ENCODE assay signal across 23 cellular contexts in the genomic region with DNA sequence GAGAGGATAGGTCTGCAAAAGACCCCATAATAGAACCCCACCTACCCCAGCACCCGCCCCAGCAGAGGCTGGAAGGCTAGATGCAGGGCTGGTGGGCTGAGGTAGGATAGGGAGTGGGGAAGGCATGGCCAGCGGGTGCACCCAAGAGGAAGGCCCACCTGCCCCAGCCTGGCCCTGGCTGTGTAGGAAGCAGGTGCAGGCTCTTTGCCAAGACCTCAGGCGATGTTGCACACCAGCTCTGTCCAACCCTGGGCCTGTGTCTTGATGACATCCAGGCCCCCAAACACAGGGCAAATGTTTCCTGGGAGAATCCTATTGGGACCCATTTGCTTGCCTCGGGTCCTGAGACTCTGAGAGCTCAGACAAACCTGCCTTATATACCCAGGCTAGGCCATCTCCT. TPM values are rescaled to one million over a fixed set of nuclear protein-coding genes. Genes with fewer than 3 reads are reported as not detected.
"Had no signal": no experiment of that assay in that cellular context is flagged by ENCODE, and none has a peak within 500 bp of the region (broad histone marks: within the 10 kb centered on the region; RNA-seq: fewer than 3 reads in every experiment).

No MANE protein-coding gene starts in this region.

- H3K36me3 Mint-ChIP-seq: activated naive CD8-positive, alpha-beta T cell treated with anti-CD3 and anti-CD28 coated beads for 36 hours; immature natural killer cell; naive thymus-derived CD8-positive, alpha-beta T cell; stimulated activated naive B cell treated with anti-CD40 and anti-IgM and Interleukin-4, amounts not matched to agents 10 μg/mL and 1 μg/mL and 100 μg/mL, for 72 hours; WTC11 had no signal

- H3K4me2 ChIP-seq: smooth muscle cell had no signal

- H3K4me3 ChIP-seq: esophagus muscularis mucosa, heart left ventricle, psoas muscle, right atrium auricular region, smooth muscle cell, suprapubic skin, tibial artery, upper lobe of right lung had no signal

- H3K27me3 Mint-ChIP-seq: activated CD4-positive, alpha-beta memory T cell treated with anti-CD3 and anti-CD28 coated beads, Interleukin-2, amount 10 ng/mL, durations not matched to agents 7 days and 5 days; activated CD4-positive, alpha-beta T cell treated with anti-CD3 and anti-CD28 coated beads, Interleukin-2, amount 10 ng/mL, durations not matched to agents 7 days and 5 days; activated naive CD8-positive, alpha-beta T cell treated with anti-CD3 and anti-CD28 coated beads for 36 hours; naive thymus-derived CD8-positive, alpha-beta T cell; stimulated activated naive B cell treated with anti-CD40 and anti-IgM and Interleukin-4, amounts not matched to agents 10 μg/mL and 1 μg/mL and 100 μg/mL, for 72 hours had no signal

- H3K27me3 ChIP-seq: esophagus muscularis mucosa, foreskin keratinocyte, right atrium auricular region, suprapubic skin, upper lobe of right lung had no signal

- H3K79me2 ChIP-seq: parathyroid adenoma had no signal

- H3K36me3 ChIP-seq: esophagus muscularis mucosa, heart left ventricle, right atrium auricular region, suprapubic skin, tibial artery, upper lobe of right lung had no signal

- H3K9me3 Mint-ChIP-seq: activated CD4-positive, alpha-beta memory T cell treated with anti-CD3 and anti-CD28 coated beads, Interleukin-2, amount 10 ng/mL, durations not matched to agents 7 days and 5 days; activated CD4-positive, alpha-beta T cell treated with anti-CD3 and anti-CD28 coated beads, Interleukin-2, amount 10 ng/mL, durations not matched to agents 7 days and 5 days; activated naive CD4-positive, alpha-beta T cell treated with anti-CD3 and anti-CD28 coated beads for 36 hours; activated naive CD8-positive, alpha-beta T cell treated with anti-CD3 and anti-CD28 coated beads for 36 hours; endodermal cell; immature natural killer cell; naive thymus-derived CD8-positive, alpha-beta T cell; neural crest cell; stimulated activated naive B cell treated with anti-CD40 and anti-IgM and Interleukin-4, amounts not matched to agents 10 μg/mL and 1 μg/mL and 100 μg/mL, for 72 hours; T-helper 1 cell treated with Interleukin-12 subunit alpha and Interleukin-12 subunit beta and Interleukin-4 antibody, amounts not matched to agents 30 μg/mL and 1 μg/mL, for 36 hours; WTC11 had no signal

- H3K9me3 ChIP-seq: esophagus muscularis mucosa, heart left ventricle, psoas muscle, right atrium auricular region, suprapubic skin, tibial artery, upper lobe of right lung had no signal

- H3K4me3 Mint-ChIP-seq: activated CD4-positive, alpha-beta memory T cell treated with anti-CD3 and anti-CD28 coated beads, Interleukin-2, amount 10 ng/mL, durations not matched to agents 7 days and 5 days; activated CD4-positive, alpha-beta T cell treated with anti-CD3 and anti-CD28 coated beads, Interleukin-2, amount 10 ng/mL, durations not matched to agents 7 days and 5 days; activated naive CD4-positive, alpha-beta T cell treated with anti-CD3 and anti-CD28 coated beads for 36 hours; activated naive CD8-positive, alpha-beta T cell treated with anti-CD3 and anti-CD28 coated beads for 36 hours; endodermal cell; immature natural killer cell; naive thymus-derived CD8-positive, alpha-beta T cell; neural crest cell; stimulated activated naive B cell treated with anti-CD40 and anti-IgM and Interleukin-4, amounts not matched to agents 10 μg/mL and 1 μg/mL and 100 μg/mL, for 72 hours; T-helper 1 cell treated with Interleukin-12 subunit alpha and Interleukin-12 subunit beta and Interleukin-4 antibody, amounts not matched to agents 30 μg/mL and 1 μg/mL, for 36 hours; WTC11 had no signal

- H2AFZ ChIP-seq: parathyroid adenoma had no signal

- H3K9ac ChIP-seq: parathyroid adenoma had no signal

- DNase-seq: kidney; stimulated activated naive B cell treated with anti-CD40 and anti-IgM and Interleukin-4, amounts not matched to agents 10 μg/mL and 1 μg/mL and 100 μg/mL, for 72 hours; tibial artery had no signal

- H3K27ac Mint-ChIP-seq: activated CD4-positive, alpha-beta memory T cell treated with anti-CD3 and anti-CD28 coated beads, Interleukin-2, amount 10 ng/mL, durations not matched to agents 7 days and 5 days; activated CD4-positive, alpha-beta T cell treated with anti-CD3 and anti-CD28 coated beads, Interleukin-2, amount 10 ng/mL, durations not matched to agents 7 days and 5 days; activated naive CD4-positive, alpha-beta T cell treated with anti-CD3 and anti-CD28 coated beads for 36 hours; activated naive CD8-positive, alpha-beta T cell treated with anti-CD3 and anti-CD28 coated beads for 36 hours; endodermal cell; stimulated activated naive B cell treated with anti-CD40 and anti-IgM and Interleukin-4, amounts not matched to agents 10 μg/mL and 1 μg/mL and 100 μg/mL, for 72 hours; T-helper 1 cell treated with Interleukin-12 subunit alpha and Interleukin-12 subunit beta and Interleukin-4 antibody, amounts not matched to agents 30 μg/mL and 1 μg/mL, for 36 hours; WTC11 had no signal

- FAIRE-seq: kidney had no signal

- H3K27ac ChIP-seq: esophagus muscularis mucosa, foreskin keratinocyte, heart left ventricle, parathyroid adenoma, psoas muscle, right atrium auricular region, suprapubic skin, tibial artery, upper lobe of right lung had no signal

- H3K4me1 ChIP-seq: esophagus muscularis mucosa, foreskin keratinocyte, heart left ventricle, parathyroid adenoma, psoas muscle, right atrium auricular region, suprapubic skin, tibial artery, upper lobe of right lung had no signal

- H3K4me1 Mint-ChIP-seq: activated CD4-positive, alpha-beta memory T cell treated with anti-CD3 and anti-CD28 coated beads, Interleukin-2, amount 10 ng/mL, durations not matched to agents 7 days and 5 days; activated CD4-positive, alpha-beta T cell treated with anti-CD3 and anti-CD28 coated beads, Interleukin-2, amount 10 ng/mL, durations not matched to agents 7 days and 5 days; activated naive CD8-positive, alpha-beta T cell treated with anti-CD3 and anti-CD28 coated beads for 36 hours; immature natural killer cell; neural crest cell had no signal

RNA-seq across cellular contexts. Expression of gene FOXN1, which starts 34.1 kb away (rescaled TPM):
- total RNA-seq: activated CD4-positive, alpha-beta memory T cell treated with anti-CD3 and anti-CD28 coated beads, Interleukin-2, amount 10 ng/mL, durations not matched to agents 7 days and 5 days; activated CD4-positive, alpha-beta T cell treated with anti-CD3 and anti-CD28 coated beads, Interleukin-2, amount 10 ng/mL, durations not matched to agents 7 days and 5 days; activated naive CD4-positive, alpha-beta T cell treated with anti-CD3 and anti-CD28 coated beads for 36 hours; activated naive CD8-positive, alpha-beta T cell treated with anti-CD3 and anti-CD28 coated beads for 36 hours; endodermal cell; esophagus muscularis mucosa; heart left ventricle; kidney; naive thymus-derived CD8-positive, alpha-beta T cell; neural crest cell; occipital lobe; psoas muscle; right atrium auricular region; WTC11 had no signal
- polyA plus RNA-seq: heart left ventricle; immature natural killer cell; naive thymus-derived CD8-positive, alpha-beta T cell; psoas muscle; smooth muscle cell had no signal
